ENCODE assay signal across 10 cellular contexts in the genomic region with DNA sequence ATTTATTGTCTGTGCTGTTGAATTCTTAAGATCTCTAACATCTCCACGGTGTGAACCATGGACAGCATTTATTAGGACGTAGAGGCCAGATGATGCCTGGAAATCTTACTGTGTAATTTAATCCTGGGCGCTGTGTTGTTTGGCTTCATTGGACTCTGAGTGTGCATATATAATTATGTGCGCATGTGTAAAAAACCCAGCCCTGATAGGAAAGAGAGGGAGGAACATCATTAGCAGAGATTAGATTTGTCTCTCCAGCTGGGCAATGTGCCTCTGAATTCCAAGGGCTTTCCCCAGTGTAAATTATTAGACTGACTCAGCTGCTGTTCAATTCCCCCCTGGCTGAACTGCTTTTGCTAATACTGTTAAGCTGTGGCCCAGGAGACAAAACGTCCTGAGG. TPM values are rescaled to one million over a fixed set of nuclear protein-coding genes. Genes with fewer than 3 reads are reported as not detected.
DNase-seq lines count a peak whose midpoint lies in the region; ATAC-seq and TF ChIP-seq lines count a peak whose summit lies in the region.
"Had no signal": no experiment of that assay in that cellular context is flagged by ENCODE, and none has a peak within 500 bp of the region (broad histone marks: within the 10 kb centered on the region; RNA-seq: fewer than 3 reads in every experiment).

No MANE protein-coding gene starts in this region.

- no peak overlapping the region for H3K9ac ChIP-seq in endodermal cell (ENCODE audit: extremely low read depth, low read length, poor library complexity, severe bottlenecking)

- intact Hi-C loops in lower leg skin (cut with DNase I; ENCODE audit: low total_unique reads) = no loop called here

- H3K27ac Mint-ChIP-seq in endodermal cell = no peak overlapping the region
- H3K27ac Mint-ChIP-seq: stimulated activated memory B cell treated with anti-CD40 and anti-IgM and Interleukin-4, amounts not matched to agents 10 μg/mL and 1 μg/mL and 100 μg/mL, for 72 hours had no signal

- H3K27ac ChIP-seq in endodermal cell (ENCODE audit: low read depth, low read length) = peak overlapping the region; percentile 78

- H3K36me3 ChIP-seq in endodermal cell (ENCODE audit: control insufficient read depth, insufficient read depth, low read length) = no peaks in the 10 kb centered on the region

- ATAC-seq in GM19455 (IDR thresholded peaks at IDR 0.05; ENCODE audit: unreplicated experiment) = no peak
- ATAC-seq: stimulated activated memory B cell treated with anti-CD40 and anti-IgM and Interleukin-4, amounts not matched to agents 10 μg/mL and 1 μg/mL and 100 μg/mL, for 72 hours had no signal

- no peaks in the 10 kb centered on the region for H3K4me1 ChIP-seq in endodermal cell (ENCODE audit: control insufficient read depth, insufficient read depth, low read length)

- H3K4me1 Mint-ChIP-seq in endodermal cell = no peaks in the 10 kb centered on the region
- H3K4me1 Mint-ChIP-seq: stimulated activated memory B cell treated with anti-CD40 and anti-IgM and Interleukin-4, amounts not matched to agents 10 μg/mL and 1 μg/mL and 100 μg/mL, for 72 hours had no signal

- no peaks in the 10 kb centered on the region for H3K36me3 Mint-ChIP-seq in endodermal cell (ENCODE audit: low read depth)
- H3K36me3 Mint-ChIP-seq: stimulated activated memory B cell treated with anti-CD40 and anti-IgM and Interleukin-4, amounts not matched to agents 10 μg/mL and 1 μg/mL and 100 μg/mL, for 72 hours had no signal

- no peak overlapping the region for H3K4me3 Mint-ChIP-seq in endodermal cell
- H3K4me3 Mint-ChIP-seq: stimulated activated memory B cell treated with anti-CD40 and anti-IgM and Interleukin-4, amounts not matched to agents 10 μg/mL and 1 μg/mL and 100 μg/mL, for 72 hours had no signal

- no peaks in the 10 kb centered on the region for H3K27me3 ChIP-seq in endodermal cell (ENCODE audit: control insufficient read depth, insufficient read depth, low read length, poor library complexity, severe bottlenecking)

- no peaks in the 10 kb centered on the region for H3K9me3 Mint-ChIP-seq in endodermal cell
- H3K9me3 Mint-ChIP-seq: stimulated activated memory B cell treated with anti-CD40 and anti-IgM and Interleukin-4, amounts not matched to agents 10 μg/mL and 1 μg/mL and 100 μg/mL, for 72 hours had no signal

- H3K4me3 ChIP-seq in endodermal cell (ENCODE audit: low read length) (no peak overlapping the region), lower leg skin (ENCODE audit: low read depth, poor library complexity, severe bottlenecking) (no peak overlapping the region)

- no peak for TF ChIP-seq POLR2A in lower leg skin (IDR thresholded peaks at IDR 0.05)

- 80 to 85% methylated on average over 1 to 5 of the region's 5 CpGs for WGBS in endodermal cell (ENCODE audit: insufficient coverage in 1 of 2, insufficient read length in 1 of 2), 2 experiments
- WGBS in lower leg skin, 2 donors = 44% methylated on average over 5 of the region's 5 CpGs

- no peaks in the 10 kb centered on the region for H3K27me3 Mint-ChIP-seq in endodermal cell (ENCODE audit: insufficient read depth)
- H3K27me3 Mint-ChIP-seq: stimulated activated memory B cell treated with anti-CD40 and anti-IgM and Interleukin-4, amounts not matched to agents 10 μg/mL and 1 μg/mL and 100 μg/mL, for 72 hours had no signal

- DNase-seq in HCEC 1CT = peak; percentile 55
- peak; percentile 56 for DNase-seq in NCI-H2196 (lab: John Stamatoyannopoulos, UW; ENCODE audit: unreplicated experiment)
- no peak for DNase-seq in endodermal cell
- peak; percentile 20 for DNase-seq in non-pigmented ciliary epithelial cell (ENCODE audit: low read depth)
- DNase-seq in lower leg skin (ENCODE audit: low spot score in 2 of 2) = no peak
- DNase-seq in RKO (ENCODE audit: low spot score) = no peak
- no peak for DNase-seq in activated T-cell treated with anti-CD3 and anti-CD28 coated beads for 4 hours
- DNase-seq: NCI-H345 had no signal

- no peak for TF ChIP-seq CTCF in endodermal cell (conservative IDR thresholded peaks at IDR 0.05)
- TF ChIP-seq CTCF in lower leg skin (IDR thresholded peaks at IDR 0.05) = no peak

- H3K9me3 ChIP-seq in endodermal cell (ENCODE audit: control insufficient read depth, low read length) = no peaks in the 10 kb centered on the region

RNA-seq across cellular contexts. Expression of gene MAP3K13, which starts 39.6 kb away (rescaled TPM):
- total RNA-seq in endodermal cell (10 to 100 TPM; 20.4 to 21.1 TPM), lower leg skin (10 to 100 TPM; 14.3 to 19.2 (median 17.1) TPM)
- 27.5 TPM for polyA plus RNA-seq in endodermal cell (2013, experiment 1 of 2)
- 27.9 TPM for polyA plus RNA-seq in endodermal cell (2013, experiment 2 of 2)

Comparison
In these comparisons a context has a peak if more than half of its experiments do, and no peak if none do; other contexts are left out.
1. DNase-seq: peak in HCEC 1CT (single experiment), NCI-H2196 (single experiment) and non-pigmented ciliary epithelial cell (single experiment); none in endodermal cell (single experiment), lower leg skin (0 of 2), RKO (single experiment) and activated T-cell treated with anti-CD3 and anti-CD28 coated beads for 4 hours (single experiment).